In genomic region chr15:78950906-78951840, GRCh38 we compare ENCODE assay signal across 9 cellular contexts. TPM values are rescaled to one million over a fixed set of nuclear protein-coding genes. Genes with fewer than 3 reads are reported as not detected.
DNase-seq lines count a peak whose midpoint lies in the region; FAIRE-seq and TF ChIP-seq lines count a peak whose summit lies in the region.
"Had no signal": no experiment of that assay in that cellular context is flagged by ENCODE, and none has a peak within 500 bp of the region (broad histone marks: within the 10 kb centered on the region; RNA-seq: fewer than 3 reads in every experiment).

No MANE protein-coding gene starts in this region.

- H3K4me3 ChIP-seq in BE2C (ENCODE audit: low read depth, low read length) (no peak overlapping the region), cardiac fibroblast (replicated peaks in 1 of 2; ENCODE audit: low read depth in 2 of 2, low read length in 2 of 2) (no peak overlapping the region), tibial artery (no peak overlapping the region)

- TF ChIP-seq CTCF in BE2C (IDR thresholded peaks at IDR 0.05; ENCODE audit: low read depth, low read length) (peak; percentile 31; the same call in 1 of the 2 replicates), cardiac fibroblast (IDR thresholded peaks at IDR 0.05; ENCODE audit: low read depth, low read length) (peak; percentile 8), tibial artery (IDR thresholded peaks at IDR 0.05) (peak in 1 of 2 experiments; percentile 14)

- H3K4me1 Mint-ChIP-seq in activated T-helper 2 cell treated with anti-CD3 and anti-CD28 coated beads, Interferon-gamma antibody, Interleukin-2, Interleukin-4, amounts not matched to agents 10 μg/mL and 5 μg/mL and 100 μg/mL, durations not matched to agents 14 hours and 24 hours and 36 hours (ENCODE audit: low read depth), result peaks cover 7% of the 10 kb centered on the region

- no peaks in the 10 kb centered on the region for H3K36me3 Mint-ChIP-seq in activated T-helper 2 cell treated with anti-CD3 and anti-CD28 coated beads, Interferon-gamma antibody, Interleukin-2, Interleukin-4, amounts not matched to agents 10 μg/mL and 5 μg/mL and 100 μg/mL, durations not matched to agents 14 hours and 24 hours and 36 hours (ENCODE audit: low read depth)

- H3K27me3 Mint-ChIP-seq in activated T-helper 2 cell treated with anti-CD3 and anti-CD28 coated beads, Interferon-gamma antibody, Interleukin-2, Interleukin-4, amounts not matched to agents 10 μg/mL and 5 μg/mL and 100 μg/mL, durations not matched to agents 14 hours and 24 hours and 36 hours (ENCODE audit: low read depth), result peaks cover 20% of the 10 kb centered on the region

- FAIRE-seq in GM19239 (lab: Jason Lieb, UNC), result no peak

- intact Hi-C loops in tibial artery (cut with DNase I; ENCODE audit: low total_unique reads), result no loop called here
- intact Hi-C loops in activated T-helper 2 cell treated with anti-CD3 and anti-CD28 coated beads, Interferon-gamma antibody, Interleukin-2, Interleukin-4, amounts not matched to agents 10 μg/mL and 5 μg/mL and 100 μg/mL, durations not matched to agents 14 hours and 24 hours and 36 hours (cut with micrococcal nuclease), result no loop called here

- H3K36me3 ChIP-seq in BE2C (no peaks in the 10 kb centered on the region), tibial artery (no peaks in the 10 kb centered on the region)

- no peak for DNase-seq in BE2C
- peak; percentile 46 for DNase-seq in HuH-7 (ENCODE audit: low spot score)
- peak in 1 of 2 donors; percentile 69 for DNase-seq in cardiac fibroblast (ENCODE audit: low read depth in 2 of 2)
- DNase-seq in medulla oblongata (ENCODE audit: extremely low spot score), result peak; percentile 58
- no peak for DNase-seq in GM19239 (ENCODE audit: insufficient read length, low spot score)
- DNase-seq in tibial artery, result no peak
- DNase-seq in SKM-1 treated with dmso at 0.1 percent for 144 hours (lab: John Stamatoyannopoulos, UW; ENCODE audit: unreplicated experiment), result no peak
- DNase-seq in activated T-helper 2 cell treated with anti-CD3 and anti-CD28 coated beads, Interferon-gamma antibody, Interleukin-2, Interleukin-4, amounts not matched to agents 10 μg/mL and 5 μg/mL and 100 μg/mL, durations not matched to agents 14 hours and 24 hours and 36 hours (ENCODE audit: low spot score), result no peak
- DNase-seq: stimulated activated CD4-positive, alpha-beta T cell treated with anti-CD3 and anti-CD28 coated beads, Interleukin-4, amount 100 ng/mL, for 1 hour had no signal

- H3K4me1 ChIP-seq in BE2C (no peaks in the 10 kb centered on the region; the same call in 1 of the 2 replicates), tibial artery (no peaks in the 10 kb centered on the region)

- no peak overlapping the region for H3K27ac ChIP-seq in tibial artery

- H3K4me3 Mint-ChIP-seq in activated T-helper 2 cell treated with anti-CD3 and anti-CD28 coated beads, Interferon-gamma antibody, Interleukin-2, Interleukin-4, amounts not matched to agents 10 μg/mL and 5 μg/mL and 100 μg/mL, durations not matched to agents 14 hours and 24 hours and 36 hours (ENCODE audit: low read depth), result no peak overlapping the region

- H3K27ac Mint-ChIP-seq in activated T-helper 2 cell treated with anti-CD3 and anti-CD28 coated beads, Interferon-gamma antibody, Interleukin-2, Interleukin-4, amounts not matched to agents 10 μg/mL and 5 μg/mL and 100 μg/mL, durations not matched to agents 14 hours and 24 hours and 36 hours, result no peak overlapping the region

- H3K27me3 ChIP-seq in BE2C, result no peaks in the 10 kb centered on the region
- H3K27me3 ChIP-seq in tibial artery, result no peaks in the 10 kb centered on the region

- H3K9me3 Mint-ChIP-seq in activated T-helper 2 cell treated with anti-CD3 and anti-CD28 coated beads, Interferon-gamma antibody, Interleukin-2, Interleukin-4, amounts not matched to agents 10 μg/mL and 5 μg/mL and 100 μg/mL, durations not matched to agents 14 hours and 24 hours and 36 hours, result no peaks in the 10 kb centered on the region

- no peaks in the 10 kb centered on the region; the same call in 1 of the 2 replicates for H3K9me3 ChIP-seq in BE2C
- no peaks in the 10 kb centered on the region for H3K9me3 ChIP-seq in tibial artery

RNA-seq across cellular contexts. Expression of gene CTSH, which starts 6.3 kb away (rescaled TPM):
- 5.9 TPM for polyA plus RNA-seq in BE2C (2012; ENCODE audit: insufficient read depth, insufficient read length, low read depth)
- 47.1 and 53.8 TPM in 2 replicates for total RNA-seq in activated T-helper 2 cell treated with anti-CD3 and anti-CD28 coated beads, Interferon-gamma antibody, Interleukin-2, Interleukin-4, amounts not matched to agents 10 μg/mL and 5 μg/mL and 100 μg/mL, durations not matched to agents 14 hours and 24 hours and 36 hours

Comparison
In these comparisons a context has a peak if more than half of its experiments do, and no peak if none do; other contexts are left out.
1. DNase-seq: peak in HuH-7 (single experiment) and medulla oblongata (single experiment); none in BE2C (single experiment), GM19239 (single experiment), tibial artery (0 of 2), SKM-1 treated with dmso at 0.1 percent for 144 hours (single experiment) and activated T-helper 2 cell treated with anti-CD3 and anti-CD28 coated beads, Interferon-gamma antibody, Interleukin-2, Interleukin-4, amounts not matched to agents 10 μg/mL and 5 μg/mL and 100 μg/mL, durations not matched to agents 14 hours and 24 hours and 36 hours (single experiment).